ENCODE assay signal across 1 cellular context in the genomic region with DNA sequence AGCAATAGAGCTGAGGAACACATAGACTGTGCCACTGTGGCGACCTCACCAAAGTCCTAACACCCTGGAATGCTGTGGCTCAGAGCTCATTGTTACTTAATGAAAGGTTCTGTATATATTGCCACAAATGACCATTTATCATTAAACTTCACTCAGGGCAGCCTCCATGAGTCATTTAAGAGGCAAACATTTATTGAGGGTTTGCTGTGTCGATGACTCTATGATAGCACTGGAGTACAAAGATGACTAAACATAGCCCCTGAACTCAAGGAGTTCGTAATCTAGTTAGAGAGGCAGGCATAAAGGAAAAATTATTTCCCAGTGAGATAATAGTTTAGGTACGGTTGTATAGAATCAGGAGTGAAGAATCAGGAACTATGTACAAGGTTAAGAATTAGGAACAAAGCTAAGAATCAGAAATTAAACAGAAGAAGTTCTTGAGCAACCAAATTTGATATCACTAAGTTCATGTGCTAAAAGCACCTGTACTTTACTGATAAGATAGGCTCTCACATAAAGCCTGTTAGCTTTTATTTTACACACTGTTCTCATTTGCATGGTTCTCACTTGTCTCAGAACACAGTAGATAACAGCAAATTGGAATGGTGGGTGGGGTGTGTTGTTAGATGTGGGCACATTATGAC.
A peak's percentile ranks its signal among the peaks of the same experiment; 100 is the strongest.
TF ChIP-seq lines count a peak whose summit lies in the region.

No MANE protein-coding gene starts in this region.

TF ChIP-seq in IMR-90, 13 proteins besides CTCF, POLR2A, EP300 and RAD21:
- no peak for TF ChIP-seq MAZ (IDR thresholded peaks at IDR 0.05; ENCODE audit: borderline replicate concordance, low read depth, low read length)
- no peak for TF ChIP-seq MAFK (IDR thresholded peaks at IDR 0.05; ENCODE audit: low read depth, low read length)
- TF ChIP-seq FOS (IDR thresholded peaks at IDR 0.05; ENCODE audit: low read depth, low read length), result peak; percentile 83
- no peak for TF ChIP-seq RCOR1 (IDR thresholded peaks at IDR 0.05; ENCODE audit: insufficient replicate concordance, low read length)
- TF ChIP-seq NFE2L2 (IDR thresholded peaks at IDR 0.05; ENCODE audit: low read depth, low read length), result no peak
- no peak for TF ChIP-seq SMC3 (IDR thresholded peaks at IDR 0.05; ENCODE audit: low read depth, low read length)
- TF ChIP-seq MXI1 (IDR thresholded peaks at IDR 0.05; ENCODE audit: borderline replicate concordance, low read depth, low read length), result no peak
- TF ChIP-seq BHLHE40 (IDR thresholded peaks at IDR 0.05; ENCODE audit: low read depth, low read length), result peak; percentile 43; the same call in 1 of the 2 replicates
- TF ChIP-seq, protein P1, sequence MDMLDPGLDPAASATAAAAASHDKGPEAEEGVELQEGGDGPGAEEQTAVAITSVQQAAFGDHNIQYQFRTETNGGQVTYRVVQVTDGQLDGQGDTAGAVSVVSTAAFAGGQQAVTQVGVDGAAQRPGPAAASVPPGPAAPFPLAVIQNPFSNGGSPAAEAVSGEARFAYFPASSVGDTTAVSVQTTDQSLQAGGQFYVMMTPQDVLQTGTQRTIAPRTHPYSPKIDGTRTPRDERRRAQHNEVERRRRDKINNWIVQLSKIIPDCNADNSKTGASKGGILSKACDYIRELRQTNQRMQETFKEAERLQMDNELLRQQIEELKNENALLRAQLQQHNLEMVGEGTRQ (IDR thresholded peaks at IDR 0.05; ENCODE audit: low read depth, low read length), result no peak
- no peak for TF ChIP-seq CHD1 (IDR thresholded peaks at IDR 0.05; ENCODE audit: low read depth, low read length)
- no peak for TF ChIP-seq RFX5 (IDR thresholded peaks at IDR 0.05; ENCODE audit: low read depth, low read length)
- no peak for TF ChIP-seq ELK1 (IDR thresholded peaks at IDR 0.05; ENCODE audit: borderline replicate concordance, low read depth, low read length)
- TF ChIP-seq CEBPB (IDR thresholded peaks at IDR 0.05; ENCODE audit: low read depth, low read length), result peak; percentile 71
